8 cellular contexts compared by ENCODE assay signal in genomic region chr6:87702589-87702945, GRCh38. TPM values are rescaled to one million over a fixed set of nuclear protein-coding genes. Genes with fewer than 3 reads are reported as not detected.
DNase-seq lines count a peak whose midpoint lies in the region; ATAC-seq and TF ChIP-seq lines count a peak whose summit lies in the region.

No MANE protein-coding gene starts in this region.

- DNase-seq in NCI-H1105 treated with DMSO at 0.1 percent for 48 hours (lab: John Stamatoyannopoulos, UW) (peak; percentile 80), iPS-NIHi7 (ENCODE audit: extremely low spot score) (peak; percentile 39), 8988T (no peak), HK-2 (ENCODE audit: unreplicated experiment) (no peak)
- no peak for DNase-seq in activated naive CD4-positive, alpha-beta T cell treated with anti-CD3 and anti-CD28 coated beads, Interleukin-2, amount 50 U/mL, for 72 hours (ENCODE audit: low spot score in 2 of 2)

- H3K36me3 Mint-ChIP-seq in activated naive CD4-positive, alpha-beta T cell treated with anti-CD3 and anti-CD28 coated beads, Interleukin-2, amount 50 U/mL, for 72 hours = peaks cover 21 to 31% of the 10 kb centered on the region in 2 donors

- H3K4me3 ChIP-seq in DOHH2 (ENCODE audit: low read length) = peak overlapping the region; percentile 79
- peak overlapping the region; percentile 78 to 88 for H3K4me3 ChIP-seq in stomach smooth muscle (ENCODE audit: low read length in 2 of 2)

- H3F3A ChIP-seq in DOHH2 (ENCODE audit: control insufficient read depth, insufficient read depth) = peaks cover 11% of the 10 kb centered on the region

- peaks cover 29% of the 10 kb centered on the region for H4K20me1 ChIP-seq in DOHH2 (ENCODE audit: control insufficient read depth, insufficient read depth, low read depth, low read length)

- H3K27ac ChIP-seq in DOHH2 (ENCODE audit: low read depth, low read length) = peak overlapping the region; percentile 86
- H3K27ac ChIP-seq in stomach smooth muscle (ENCODE audit: low read length) = peak overlapping the region; percentile 92

- no peaks in the 10 kb centered on the region for H3K9me2 ChIP-seq in DOHH2 (replicated peaks; ENCODE audit: control insufficient read depth, low read length)

- no peak for TF ChIP-seq CTCF in DOHH2 (IDR thresholded peaks at IDR 0.05; ENCODE audit: low read depth, low read length, poor library complexity, severe bottlenecking)

- peaks cover 44% of the 10 kb centered on the region for H3K36me3 ChIP-seq in DOHH2 (ENCODE audit: control insufficient read depth, low read length)
- no peaks in the 10 kb centered on the region for H3K36me3 ChIP-seq in stomach smooth muscle (ENCODE audit: control insufficient read depth in 2 of 2, insufficient read depth in 2 of 2, low read length in 2 of 2)

- ATAC-seq in GM21737 (IDR thresholded peaks at IDR 0.05; ENCODE audit: unreplicated experiment) = peak; percentile 15
- no peak for ATAC-seq in activated naive CD4-positive, alpha-beta T cell treated with anti-CD3 and anti-CD28 coated beads, Interleukin-2, amount 50 U/mL, for 72 hours

- H3K9me3 ChIP-seq in DOHH2 (ENCODE audit: control insufficient read depth, insufficient read depth, low read length) = no peaks in the 10 kb centered on the region
- no peaks in the 10 kb centered on the region for H3K9me3 ChIP-seq in stomach smooth muscle (ENCODE audit: control insufficient read depth in 2 of 2, low read length in 2 of 2)

- peaks cover 48% of the 10 kb centered on the region for H3K79me2 ChIP-seq in DOHH2 (ENCODE audit: control insufficient read depth, low read length)

- peaks cover 50% of the 10 kb centered on the region for H3K4me1 ChIP-seq in DOHH2 (ENCODE audit: control insufficient read depth, low read length)
- peaks cover 5% of the 10 kb centered on the region for H3K4me1 ChIP-seq in stomach smooth muscle (ENCODE audit: control insufficient read depth, insufficient read depth, low read length)

- H3K4me2 ChIP-seq in DOHH2 (ENCODE audit: low read length) = peak overlapping the region; percentile 73

- H3K9me3 Mint-ChIP-seq in activated naive CD4-positive, alpha-beta T cell treated with anti-CD3 and anti-CD28 coated beads, Interleukin-2, amount 50 U/mL, for 72 hours = no peaks in the 10 kb centered on the region

- H3K27me3 ChIP-seq in DOHH2 (ENCODE audit: control insufficient read depth, low read length) = no peaks in the 10 kb centered on the region
- H3K27me3 ChIP-seq in stomach smooth muscle (ENCODE audit: control insufficient read depth in 1 of 2, insufficient read depth in 2 of 2, low read length in 2 of 2) = no peaks in the 10 kb centered on the region

- H3K9ac ChIP-seq in stomach smooth muscle (ENCODE audit: low read length in 2 of 2) = peak overlapping the region; percentile 58 to 93

- H3K27ac Mint-ChIP-seq in activated naive CD4-positive, alpha-beta T cell treated with anti-CD3 and anti-CD28 coated beads, Interleukin-2, amount 50 U/mL, for 72 hours = peak overlapping the region; percentile 92 to 97

RNA-seq across cellular contexts. Expression of gene AKIRIN2, which starts 0.5 kb away (rescaled TPM):
- total RNA-seq in activated naive CD4-positive, alpha-beta T cell treated with anti-CD3 and anti-CD28 coated beads, Interleukin-2, amount 50 U/mL, for 72 hours = 10 to 100 TPM; 48.8 to 63.4 TPM

Comparison
In these comparisons a context has a peak if more than half of its experiments do, and no peak if none do; other contexts are left out.
1. DNase-seq: peak in NCI-H1105 treated with DMSO at 0.1 percent for 48 hours (single experiment) and iPS-NIHi7 (single experiment); none in activated naive CD4-positive, alpha-beta T cell treated with anti-CD3 and anti-CD28 coated beads, Interleukin-2, amount 50 U/mL, for 72 hours (0 of 2), 8988T (single experiment) and HK-2 (single experiment).